Comparison of ENCODE assay signal across 2 cellular contexts in the genomic region with DNA sequence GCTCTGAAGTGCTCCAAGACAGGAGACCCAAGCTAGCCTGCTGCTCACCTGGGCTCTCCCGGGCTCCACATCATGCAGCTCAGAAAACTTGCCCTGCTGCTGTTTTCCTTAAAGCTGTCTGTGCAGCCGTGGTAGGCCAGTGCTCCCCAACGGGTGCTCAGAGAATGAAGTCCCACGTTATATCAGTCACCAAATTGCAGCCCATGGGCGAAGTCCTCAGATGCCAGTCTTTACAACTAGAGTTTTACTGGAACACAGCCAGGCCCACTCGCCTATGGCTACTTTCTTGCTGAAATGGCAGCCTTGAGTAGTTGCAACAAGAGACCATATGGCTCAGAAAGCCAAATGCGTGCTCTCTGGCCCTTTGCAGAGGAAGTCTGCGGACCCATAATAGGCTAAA.
A peak's percentile ranks its signal among the peaks of the same experiment; 100 is the strongest.
TF ChIP-seq lines count a peak whose summit lies in the region.

No MANE protein-coding gene starts in this region.

TF ChIP-seq in HepG2, 621 proteins besides CTCF, POLR2A, EP300 and RAD21:
- TF ChIP-seq ZFP1 (CRISPR knock-in tag; IDR thresholded peaks at IDR 0.05) = no peak
- TF ChIP-seq ZNF263 (CRISPR knock-in tag; IDR thresholded peaks at IDR 0.05) = peak; percentile 74
TF ChIP-seq in HepG2: peak in this region for 1.

TF ChIP-seq in GM12878, 131 proteins besides CTCF, POLR2A, EP300 and RAD21:
- TF ChIP-seq MXI1 (IDR thresholded peaks at IDR 0.05; ENCODE audit: low read depth, low read length) (no peak), NFIC (IDR thresholded peaks at IDR 0.05; ENCODE audit: low read depth, low read length) (no peak), TBL1XR1 (IDR thresholded peaks at IDR 0.05; ENCODE audit: low read depth, low read length) (no peak), BHLHE40 (IDR thresholded peaks at IDR 0.05; ENCODE audit: borderline replicate concordance in 1 of 2, low read depth in 2 of 2, low read length in 1 of 2) (no peak), NR2C2 (IDR thresholded peaks at IDR 0.05; ENCODE audit: borderline replicate concordance, control insufficient read depth, insufficient read length, low read depth) (no peak), RAD51 (IDR thresholded peaks at IDR 0.05) (no peak), PRDM15 (CRISPR knock-in tag; IDR thresholded peaks at IDR 0.05) (no peak), TARDBP (IDR thresholded peaks at IDR 0.05; ENCODE audit: borderline replicate concordance) (no peak), FOXM1 (IDR thresholded peaks at IDR 0.05; ENCODE audit: low read depth, low read length) (no peak), HDAC6 (IDR thresholded peaks at IDR 0.05; ENCODE audit: unreplicated experiment) (no peak), NRF1 (conservative IDR thresholded peaks at IDR 0.05; ENCODE audit: low read depth, low read length) (no peak), KDM1A (IDR thresholded peaks at IDR 0.05; ENCODE audit: borderline replicate concordance) (no peak), MTA2 (IDR thresholded peaks at IDR 0.05; ENCODE audit: low read depth) (no peak), FOS (IDR thresholded peaks at IDR 0.05; ENCODE audit: borderline replicate concordance, extremely low read depth, insufficient read length) (no peak), HDGF (IDR thresholded peaks at IDR 0.05) (no peak)
- TF ChIP-seq, protein P1, sequence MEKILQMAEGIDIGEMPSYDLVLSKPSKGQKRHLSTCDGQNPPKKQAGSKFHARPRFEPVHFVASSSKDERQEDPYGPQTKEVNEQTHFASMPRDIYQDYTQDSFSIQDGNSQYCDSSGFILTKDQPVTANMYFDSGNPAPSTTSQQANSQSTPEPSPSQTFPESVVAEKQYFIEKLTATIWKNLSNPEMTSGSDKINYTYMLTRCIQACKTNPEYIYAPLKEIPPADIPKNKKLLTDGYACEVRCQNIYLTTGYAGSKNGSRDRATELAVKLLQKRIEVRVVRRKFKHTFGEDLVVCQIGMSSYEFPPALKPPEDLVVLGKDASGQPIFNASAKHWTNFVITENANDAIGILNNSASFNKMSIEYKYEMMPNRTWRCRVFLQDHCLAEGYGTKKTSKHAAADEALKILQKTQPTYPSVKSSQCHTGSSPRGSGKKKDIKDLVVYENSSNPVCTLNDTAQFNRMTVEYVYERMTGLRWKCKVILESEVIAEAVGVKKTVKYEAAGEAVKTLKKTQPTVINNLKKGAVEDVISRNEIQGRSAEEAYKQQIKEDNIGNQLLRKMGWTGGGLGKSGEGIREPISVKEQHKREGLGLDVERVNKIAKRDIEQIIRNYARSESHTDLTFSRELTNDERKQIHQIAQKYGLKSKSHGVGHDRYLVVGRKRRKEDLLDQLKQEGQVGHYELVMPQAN (conservative IDR thresholded peaks at IDR 0.05) = no peak
- TF ChIP-seq, protein P2, sequence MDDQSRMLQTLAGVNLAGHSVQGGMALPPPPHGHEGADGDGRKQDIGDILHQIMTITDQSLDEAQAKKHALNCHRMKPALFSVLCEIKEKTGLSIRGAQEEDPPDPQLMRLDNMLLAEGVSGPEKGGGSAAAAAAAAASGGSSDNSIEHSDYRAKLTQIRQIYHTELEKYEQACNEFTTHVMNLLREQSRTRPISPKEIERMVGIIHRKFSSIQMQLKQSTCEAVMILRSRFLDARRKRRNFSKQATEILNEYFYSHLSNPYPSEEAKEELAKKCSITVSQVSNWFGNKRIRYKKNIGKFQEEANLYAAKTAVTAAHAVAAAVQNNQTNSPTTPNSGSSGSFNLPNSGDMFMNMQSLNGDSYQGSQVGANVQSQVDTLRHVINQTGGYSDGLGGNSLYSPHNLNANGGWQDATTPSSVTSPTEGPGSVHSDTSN (IDR thresholded peaks at IDR 0.05; ENCODE audit: insufficient replicate concordance, low read depth, low read length) = no peak
- TF ChIP-seq, protein P3, sequence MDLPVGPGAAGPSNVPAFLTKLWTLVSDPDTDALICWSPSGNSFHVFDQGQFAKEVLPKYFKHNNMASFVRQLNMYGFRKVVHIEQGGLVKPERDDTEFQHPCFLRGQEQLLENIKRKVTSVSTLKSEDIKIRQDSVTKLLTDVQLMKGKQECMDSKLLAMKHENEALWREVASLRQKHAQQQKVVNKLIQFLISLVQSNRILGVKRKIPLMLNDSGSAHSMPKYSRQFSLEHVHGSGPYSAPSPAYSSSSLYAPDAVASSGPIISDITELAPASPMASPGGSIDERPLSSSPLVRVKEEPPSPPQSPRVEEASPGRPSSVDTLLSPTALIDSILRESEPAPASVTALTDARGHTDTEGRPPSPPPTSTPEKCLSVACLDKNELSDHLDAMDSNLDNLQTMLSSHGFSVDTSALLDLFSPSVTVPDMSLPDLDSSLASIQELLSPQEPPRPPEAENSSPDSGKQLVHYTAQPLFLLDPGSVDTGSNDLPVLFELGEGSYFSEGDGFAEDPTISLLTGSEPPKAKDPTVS (IDR thresholded peaks at IDR 0.05; ENCODE audit: low read depth, low read length) = no peak
- TF ChIP-seq, protein P4, sequence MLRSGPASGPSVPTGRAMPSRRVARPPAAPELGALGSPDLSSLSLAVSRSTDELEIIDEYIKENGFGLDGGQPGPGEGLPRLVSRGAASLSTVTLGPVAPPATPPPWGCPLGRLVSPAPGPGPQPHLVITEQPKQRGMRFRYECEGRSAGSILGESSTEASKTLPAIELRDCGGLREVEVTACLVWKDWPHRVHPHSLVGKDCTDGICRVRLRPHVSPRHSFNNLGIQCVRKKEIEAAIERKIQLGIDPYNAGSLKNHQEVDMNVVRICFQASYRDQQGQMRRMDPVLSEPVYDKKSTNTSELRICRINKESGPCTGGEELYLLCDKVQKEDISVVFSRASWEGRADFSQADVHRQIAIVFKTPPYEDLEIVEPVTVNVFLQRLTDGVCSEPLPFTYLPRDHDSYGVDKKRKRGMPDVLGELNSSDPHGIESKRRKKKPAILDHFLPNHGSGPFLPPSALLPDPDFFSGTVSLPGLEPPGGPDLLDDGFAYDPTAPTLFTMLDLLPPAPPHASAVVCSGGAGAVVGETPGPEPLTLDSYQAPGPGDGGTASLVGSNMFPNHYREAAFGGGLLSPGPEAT (IDR thresholded peaks at IDR 0.05; ENCODE audit: low read depth) = no peak
TF ChIP-seq in GM12878: peak in this region for 0.
